12 cellular contexts compared by ENCODE assay signal in the genomic region with DNA sequence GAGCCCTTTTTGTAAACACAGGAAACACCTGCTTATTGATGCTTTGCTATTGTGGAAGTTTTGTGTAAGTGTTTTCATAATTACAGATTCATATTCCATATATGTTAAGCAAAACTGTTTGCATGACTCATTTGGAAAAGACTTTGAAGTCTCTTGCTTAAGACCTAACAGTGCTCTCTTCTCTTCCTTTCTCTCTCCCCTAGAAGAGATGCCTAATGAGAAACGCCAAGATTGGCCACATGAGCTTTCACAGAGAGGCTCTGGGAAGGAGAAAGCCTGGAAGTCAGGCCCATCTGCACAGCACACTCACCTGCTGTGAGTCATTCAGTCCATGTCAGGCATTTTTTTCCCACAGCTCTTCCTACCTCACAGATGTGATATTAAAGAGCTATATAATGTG.
DNase-seq lines count a peak whose midpoint lies in the region; ATAC-seq and TF ChIP-seq lines count a peak whose summit lies in the region.
"Had no signal": no experiment of that assay in that cellular context is flagged by ENCODE, and none has a peak within 500 bp of the region (broad histone marks: within the 10 kb centered on the region; RNA-seq: fewer than 3 reads in every experiment).

No MANE protein-coding gene starts in this region.

- ATAC-seq in GM21619 (IDR thresholded peaks at IDR 0.05; ENCODE audit: unreplicated experiment), result peak; percentile 51
- ATAC-seq: left lung had no signal

- no peak overlapping the region for H3K27ac ChIP-seq in mammary epithelial cell (ENCODE audit: insufficient read depth, low read depth, low read length)
- H3K27ac ChIP-seq: esophagus squamous epithelium, left lung, parathyroid adenoma had no signal

- H4K20me1 ChIP-seq in mammary epithelial cell (ENCODE audit: insufficient read depth, low read length), result no peaks in the 10 kb centered on the region

- no peaks in the 10 kb centered on the region for H3K4me1 Mint-ChIP-seq in type B pancreatic cell (ENCODE audit: unreplicated experiment)

- TF ChIP-seq CTCF in mammary epithelial cell (conservative IDR thresholded peaks at IDR 0.05 in 1 of 2, IDR thresholded peaks at IDR 0.05 in 1 of 2; ENCODE audit: extremely low read depth in 1 of 2, insufficient read depth in 1 of 2, low read depth in 1 of 2, low read length in 2 of 2) (no peak), type B pancreatic cell (conservative IDR thresholded peaks at IDR 0.05) (no peak)

- H3K4me3 Mint-ChIP-seq in type B pancreatic cell, result no peak overlapping the region

- peak; percentile 15 for DNase-seq in NCI-H2107 (lab: John Stamatoyannopoulos, UW)
- DNase-seq in mammary epithelial cell, result peak; percentile 92
- peak; percentile 21 for DNase-seq in myocyte (ENCODE audit: low read depth)
- DNase-seq in AG08396 (ENCODE audit: low spot score), result no peak
- no peak for DNase-seq in NCI-H187 treated with DMSO at 0.1 percent for 48 hours (lab: John Stamatoyannopoulos, UW)
- no peak for DNase-seq in stimulated activated CD4-positive, alpha-beta T cell treated with anti-CD3 and anti-CD28 coated beads, Interleukin-2, amount 100 ng/mL, for 24 hours
- DNase-seq in type B pancreatic cell (ENCODE audit: extremely low spot score, unreplicated experiment), result no peak
- DNase-seq: esophagus squamous epithelium, KBM-7, left lung had no signal

- dilution Hi-C loops in mammary epithelial cell (cut with HindIII; ENCODE audit: low sequenced_read_pairs), result no loop called here

- H3K4me3 ChIP-seq in mammary epithelial cell (replicated peaks in 1 of 3; ENCODE audit: insufficient read depth in 1 of 3, low read depth in 2 of 3, low read length in 3 of 3), result no peak overlapping the region
- H3K4me3 ChIP-seq: esophagus squamous epithelium, left lung had no signal

- no peak overlapping the region for H3K9ac ChIP-seq in mammary epithelial cell (ENCODE audit: insufficient read depth, low read length)
- H3K9ac ChIP-seq: parathyroid adenoma had no signal

- no TSS peak for BruUV-seq in mammary epithelial cell (replicated peaks; lab: Mats Ljungman, UMichigan)

- WGBS in mammary epithelial cell (ENCODE audit: low coverage, missing lambda C conversion rate), result 60% methylated on average over 1 of the region's 1 CpG

- H3K4me1 ChIP-seq in mammary epithelial cell (ENCODE audit: insufficient read depth, low read length), result peaks cover 13% of the 10 kb centered on the region
- H3K4me1 ChIP-seq: left lung had no signal

- H3K4me2 ChIP-seq in mammary epithelial cell (ENCODE audit: insufficient read depth, low read depth, low read length), result no peak overlapping the region

- in situ Hi-C loops in mammary epithelial cell (cut with MboI; ENCODE audit: low sequenced_read_pairs in 2 of 2), result no loop called here

- H3K36me3 ChIP-seq in mammary epithelial cell (ENCODE audit: insufficient read depth, low read length), result no peaks in the 10 kb centered on the region
- H3K36me3 ChIP-seq: esophagus squamous epithelium, left lung had no signal

- no peaks in the 10 kb centered on the region for H3K27me3 ChIP-seq in mammary epithelial cell (ENCODE audit: insufficient read depth, low read length)
- H3K27me3 ChIP-seq: esophagus squamous epithelium, left lung had no signal

- intact Hi-C loops in mammary epithelial cell (cut with micrococcal nuclease), result no loop called here

- CTCF ChIA-PET in mammary epithelial cell (lab: Charles Lee; ENCODE audit: low non-redundant PET), result interaction anchor here (0.6 kb wide), 2 partner anchors 9 to 63 kb away, joined by 4 to 8 read pairs; no protein-coding TSS in a partner anchor

- no peaks in the 10 kb centered on the region for H3K79me2 ChIP-seq in mammary epithelial cell (ENCODE audit: insufficient read depth, low read length)
- H3K79me2 ChIP-seq: parathyroid adenoma had no signal

- no peaks in the 10 kb centered on the region for H3K9me3 ChIP-seq in mammary epithelial cell (replicated peaks; ENCODE audit: insufficient read depth, low read length)
- H3K9me3 ChIP-seq: esophagus squamous epithelium, left lung had no signal

- no peak overlapping the region for H3K27ac Mint-ChIP-seq in type B pancreatic cell

- H3K27me3 Mint-ChIP-seq in type B pancreatic cell, result no peaks in the 10 kb centered on the region

- H3K36me3 Mint-ChIP-seq in type B pancreatic cell, result no peaks in the 10 kb centered on the region

- no peak overlapping the region for H2AFZ ChIP-seq in mammary epithelial cell (ENCODE audit: low read depth, low read length)
- H2AFZ ChIP-seq: parathyroid adenoma had no signal

- no peaks in the 10 kb centered on the region for H3K9me3 Mint-ChIP-seq in type B pancreatic cell

Comparison
In these comparisons a context has a peak if more than half of its experiments do, and no peak if none do; other contexts are left out.
1. DNase-seq: peak in NCI-H2107 (single experiment), mammary epithelial cell (single experiment) and myocyte (single experiment); none in AG08396 (single experiment), NCI-H187 treated with DMSO at 0.1 percent for 48 hours (single experiment), stimulated activated CD4-positive, alpha-beta T cell treated with anti-CD3 and anti-CD28 coated beads, Interleukin-2, amount 100 ng/mL, for 24 hours (0 of 2) and type B pancreatic cell (single experiment).